Comparison of ENCODE assay signal across 1 cellular context in genomic region chr12:56118688-56119045, GRCh38.
TF ChIP-seq lines count a peak whose summit lies in the region.

No MANE protein-coding gene starts in this region.

TF ChIP-seq in GM23338, 12 proteins besides CTCF, POLR2A, EP300 and RAD21:
- TF ChIP-seq, protein P1, sequence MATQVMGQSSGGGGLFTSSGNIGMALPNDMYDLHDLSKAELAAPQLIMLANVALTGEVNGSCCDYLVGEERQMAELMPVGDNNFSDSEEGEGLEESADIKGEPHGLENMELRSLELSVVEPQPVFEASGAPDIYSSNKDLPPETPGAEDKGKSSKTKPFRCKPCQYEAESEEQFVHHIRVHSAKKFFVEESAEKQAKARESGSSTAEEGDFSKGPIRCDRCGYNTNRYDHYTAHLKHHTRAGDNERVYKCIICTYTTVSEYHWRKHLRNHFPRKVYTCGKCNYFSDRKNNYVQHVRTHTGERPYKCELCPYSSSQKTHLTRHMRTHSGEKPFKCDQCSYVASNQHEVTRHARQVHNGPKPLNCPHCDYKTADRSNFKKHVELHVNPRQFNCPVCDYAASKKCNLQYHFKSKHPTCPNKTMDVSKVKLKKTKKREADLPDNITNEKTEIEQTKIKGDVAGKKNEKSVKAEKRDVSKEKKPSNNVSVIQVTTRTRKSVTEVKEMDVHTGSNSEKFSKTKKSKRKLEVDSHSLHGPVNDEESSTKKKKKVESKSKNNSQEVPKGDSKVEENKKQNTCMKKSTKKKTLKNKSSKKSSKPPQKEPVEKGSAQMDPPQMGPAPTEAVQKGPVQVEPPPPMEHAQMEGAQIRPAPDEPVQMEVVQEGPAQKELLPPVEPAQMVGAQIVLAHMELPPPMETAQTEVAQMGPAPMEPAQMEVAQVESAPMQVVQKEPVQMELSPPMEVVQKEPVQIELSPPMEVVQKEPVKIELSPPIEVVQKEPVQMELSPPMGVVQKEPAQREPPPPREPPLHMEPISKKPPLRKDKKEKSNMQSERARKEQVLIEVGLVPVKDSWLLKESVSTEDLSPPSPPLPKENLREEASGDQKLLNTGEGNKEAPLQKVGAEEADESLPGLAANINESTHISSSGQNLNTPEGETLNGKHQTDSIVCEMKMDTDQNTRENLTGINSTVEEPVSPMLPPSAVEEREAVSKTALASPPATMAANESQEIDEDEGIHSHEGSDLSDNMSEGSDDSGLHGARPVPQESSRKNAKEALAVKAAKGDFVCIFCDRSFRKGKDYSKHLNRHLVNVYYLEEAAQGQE (IDR thresholded peaks at IDR 0.05; ENCODE audit: unreplicated experiment): no peak
- TF ChIP-seq POLR2AphosphoS5 (IDR thresholded peaks at IDR 0.05; ENCODE audit: low read depth) (no peak; the same call in 1 of the 2 replicates), JUNB (IDR thresholded peaks at IDR 0.05; ENCODE audit: unreplicated experiment) (no peak), CREB1 (CRISPR knock-in tag; IDR thresholded peaks at IDR 0.05; ENCODE audit: low read depth) (no peak), NANOG (IDR thresholded peaks at IDR 0.05; ENCODE audit: borderline replicate concordance) (no peak), ZNF331 (CRISPR knock-in tag; IDR thresholded peaks at IDR 0.05; ENCODE audit: low read depth) (no peak), EZH2phosphoT487 (IDR thresholded peaks at IDR 0.05; ENCODE audit: unreplicated experiment) (no peak), ETS1 (IDR thresholded peaks at IDR 0.05) (no peak), EZH2 (IDR thresholded peaks at IDR 0.05; ENCODE audit: low read depth, unreplicated experiment) (no peak), ZNF114 (CRISPR knock-in tag; IDR thresholded peaks at IDR 0.05) (no peak), STAT1 (IDR thresholded peaks at IDR 0.05; ENCODE audit: unreplicated experiment) (no peak)
- TF ChIP-seq, protein P2, sequence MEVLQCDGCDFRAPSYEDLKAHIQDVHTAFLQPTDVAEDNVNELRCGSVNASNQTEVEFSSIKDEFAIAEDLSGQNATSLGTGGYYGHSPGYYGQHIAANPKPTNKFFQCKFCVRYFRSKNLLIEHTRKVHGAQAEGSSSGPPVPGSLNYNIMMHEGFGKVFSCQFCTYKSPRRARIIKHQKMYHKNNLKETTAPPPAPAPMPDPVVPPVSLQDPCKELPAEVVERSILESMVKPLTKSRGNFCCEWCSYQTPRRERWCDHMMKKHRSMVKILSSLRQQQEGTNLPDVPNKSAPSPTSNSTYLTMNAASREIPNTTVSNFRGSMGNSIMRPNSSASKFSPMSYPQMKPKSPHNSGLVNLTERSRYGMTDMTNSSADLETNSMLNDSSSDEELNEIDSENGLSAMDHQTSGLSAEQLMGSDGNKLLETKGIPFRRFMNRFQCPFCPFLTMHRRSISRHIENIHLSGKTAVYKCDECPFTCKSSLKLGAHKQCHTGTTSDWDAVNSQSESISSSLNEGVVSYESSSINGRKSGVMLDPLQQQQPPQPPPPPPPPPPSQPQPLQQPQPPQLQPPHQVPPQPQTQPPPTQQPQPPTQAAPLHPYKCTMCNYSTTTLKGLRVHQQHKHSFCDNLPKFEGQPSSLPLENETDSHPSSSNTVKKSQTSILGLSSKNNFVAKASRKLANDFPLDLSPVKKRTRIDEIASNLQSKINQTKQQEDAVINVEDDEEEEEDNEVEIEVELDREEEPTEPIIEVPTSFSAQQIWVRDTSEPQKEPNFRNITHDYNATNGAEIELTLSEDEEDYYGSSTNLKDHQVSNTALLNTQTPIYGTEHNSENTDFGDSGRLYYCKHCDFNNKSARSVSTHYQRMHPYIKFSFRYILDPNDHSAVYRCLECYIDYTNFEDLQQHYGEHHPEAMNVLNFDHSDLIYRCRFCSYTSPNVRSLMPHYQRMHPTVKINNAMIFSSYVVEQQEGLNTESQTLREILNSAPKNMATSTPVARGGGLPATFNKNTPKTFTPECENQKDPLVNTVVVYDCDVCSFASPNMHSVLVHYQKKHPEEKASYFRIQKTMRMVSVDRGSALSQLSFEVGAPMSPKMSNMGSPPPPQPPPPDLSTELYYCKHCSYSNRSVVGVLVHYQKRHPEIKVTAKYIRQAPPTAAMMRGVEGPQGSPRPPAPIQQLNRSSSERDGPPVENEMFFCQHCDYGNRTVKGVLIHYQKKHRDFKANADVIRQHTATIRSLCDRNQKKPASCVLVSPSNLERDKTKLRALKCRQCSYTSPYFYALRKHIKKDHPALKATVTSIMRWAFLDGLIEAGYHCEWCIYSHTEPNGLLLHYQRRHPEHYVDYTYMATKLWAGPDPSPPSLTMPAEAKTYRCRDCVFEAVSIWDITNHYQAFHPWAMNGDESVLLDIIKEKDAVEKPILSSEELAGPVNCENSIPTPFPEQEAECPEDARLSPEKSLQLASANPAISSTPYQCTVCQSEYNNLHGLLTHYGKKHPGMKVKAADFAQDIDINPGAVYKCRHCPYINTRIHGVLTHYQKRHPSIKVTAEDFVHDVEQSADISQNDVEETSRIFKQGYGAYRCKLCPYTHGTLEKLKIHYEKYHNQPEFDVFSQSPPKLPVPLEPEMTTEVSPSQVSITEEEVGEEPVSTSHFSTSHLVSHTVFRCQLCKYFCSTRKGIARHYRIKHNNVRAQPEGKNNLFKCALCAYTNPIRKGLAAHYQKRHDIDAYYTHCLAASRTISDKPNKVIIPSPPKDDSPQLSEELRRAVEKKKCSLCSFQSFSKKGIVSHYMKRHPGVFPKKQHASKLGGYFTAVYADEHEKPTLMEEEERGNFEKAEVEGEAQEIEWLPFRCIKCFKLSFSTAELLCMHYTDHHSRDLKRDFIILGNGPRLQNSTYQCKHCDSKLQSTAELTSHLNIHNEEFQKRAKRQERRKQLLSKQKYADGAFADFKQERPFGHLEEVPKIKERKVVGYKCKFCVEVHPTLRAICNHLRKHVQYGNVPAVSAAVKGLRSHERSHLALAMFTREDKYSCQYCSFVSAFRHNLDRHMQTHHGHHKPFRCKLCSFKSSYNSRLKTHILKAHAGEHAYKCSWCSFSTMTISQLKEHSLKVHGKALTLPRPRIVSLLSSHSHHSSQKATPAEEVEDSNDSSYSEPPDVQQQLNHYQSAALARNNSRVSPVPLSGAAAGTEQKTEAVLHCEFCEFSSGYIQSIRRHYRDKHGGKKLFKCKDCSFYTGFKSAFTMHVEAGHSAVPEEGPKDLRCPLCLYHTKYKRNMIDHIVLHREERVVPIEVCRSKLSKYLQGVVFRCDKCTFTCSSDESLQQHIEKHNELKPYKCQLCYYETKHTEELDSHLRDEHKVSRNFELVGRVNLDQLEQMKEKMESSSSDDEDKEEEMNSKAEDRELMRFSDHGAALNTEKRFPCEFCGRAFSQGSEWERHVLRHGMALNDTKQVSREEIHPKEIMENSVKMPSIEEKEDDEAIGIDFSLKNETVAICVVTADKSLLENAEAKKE (CRISPR knock-in tag; IDR thresholded peaks at IDR 0.05): no peak
